Comparison of ENCODE assay signal across 17 cellular contexts in genomic region chr6:165925474-165926156, GRCh38.
DNase-seq lines count a peak whose midpoint lies in the region; ATAC-seq and TF ChIP-seq lines count a peak whose summit lies in the region.
"Had no signal": no experiment of that assay in that cellular context is flagged by ENCODE, and none has a peak within 500 bp of the region (broad histone marks: within the 10 kb centered on the region; RNA-seq: fewer than 3 reads in every experiment).

No MANE protein-coding gene starts in this region.

- H3K4me3 Mint-ChIP-seq in activated T-cell treated with anti-CD3 and anti-CD28 coated beads, Interleukin-2, amount 50 U/mL, for 4 hours = no peak overlapping the region
- H3K4me3 Mint-ChIP-seq: CD8-positive, alpha-beta memory T cell had no signal

- no peaks in the 10 kb centered on the region for H3K36me3 Mint-ChIP-seq in activated T-cell treated with anti-CD3 and anti-CD28 coated beads, Interleukin-2, amount 50 U/mL, for 4 hours (ENCODE audit: insufficient read depth)
- H3K36me3 Mint-ChIP-seq: CD8-positive, alpha-beta memory T cell had no signal

- H3K27ac ChIP-seq in ACC112 (ENCODE audit: low read depth, low read length) = peak overlapping the region; percentile 50; the same call in 1 of the 2 replicates
- H3K27ac ChIP-seq: 22Rv1, BLaER1, GM23248, HL-60 had no signal

- H3K27me3 ChIP-seq in ACC112 (ENCODE audit: insufficient read depth, low read length) = no peaks in the 10 kb centered on the region
- H3K27me3 ChIP-seq: BLaER1 had no signal

- no peaks in the 10 kb centered on the region for H3K36me3 ChIP-seq in ACC112 (ENCODE audit: insufficient read depth, low read length)
- H3K36me3 ChIP-seq: BLaER1 had no signal

- no peak for ATAC-seq in activated T-cell treated with anti-CD3 and anti-CD28 coated beads, Interleukin-2, amount 50 U/mL, for 4 hours
- no peak for ATAC-seq in GM21381 (IDR thresholded peaks at IDR 0.05; ENCODE audit: unreplicated experiment)
- ATAC-seq: GM12878, HCT116 had no signal

- no peaks in the 10 kb centered on the region for H3K79me2 ChIP-seq in ACC112 (ENCODE audit: control insufficient read depth, insufficient read depth, low read length, unreplicated experiment)

- peaks cover 24% of the 10 kb centered on the region for H3K4me1 ChIP-seq in ACC112 (ENCODE audit: control insufficient read depth, insufficient read depth, low read length, unreplicated experiment)
- H3K4me1 ChIP-seq: BLaER1 had no signal

- H2AFZ ChIP-seq in ACC112 (ENCODE audit: low read length, unreplicated experiment) = no peak overlapping the region
- H2AFZ ChIP-seq: GM23248 had no signal

- peaks cover 10% of the 10 kb centered on the region for H3K27me3 Mint-ChIP-seq in activated T-cell treated with anti-CD3 and anti-CD28 coated beads, Interleukin-2, amount 50 U/mL, for 4 hours (ENCODE audit: low read depth)

- no peak overlapping the region for H3K4me3 ChIP-seq in ACC112 (ENCODE audit: low read depth, low read length)
- H3K4me3 ChIP-seq in LNCaP clone FGC (ENCODE audit: low read depth, low read length) = no peak overlapping the region
- no peak overlapping the region for H3K4me3 ChIP-seq in choroid plexus epithelial cell (ENCODE audit: low read depth, low read length)
- H3K4me3 ChIP-seq: BLaER1, GM12878, GM23248 had no signal

- no peak for TF ChIP-seq CTCF in LNCaP clone FGC (IDR thresholded peaks at IDR 0.05; ENCODE audit: control insufficient read depth, extremely low read depth, insufficient read depth)
- TF ChIP-seq CTCF in choroid plexus epithelial cell (conservative IDR thresholded peaks at IDR 0.05; ENCODE audit: low read depth, low read length) = no peak

- no peaks in the 10 kb centered on the region for H3K9me3 Mint-ChIP-seq in activated T-cell treated with anti-CD3 and anti-CD28 coated beads, Interleukin-2, amount 50 U/mL, for 4 hours

- no peaks in the 10 kb centered on the region for H3K4me1 Mint-ChIP-seq in activated T-cell treated with anti-CD3 and anti-CD28 coated beads, Interleukin-2, amount 50 U/mL, for 4 hours (ENCODE audit: low read depth)
- H3K4me1 Mint-ChIP-seq: CD8-positive, alpha-beta memory T cell had no signal

- peak; percentile 52 for DNase-seq in LNCaP clone FGC (ENCODE audit: low read depth)
- DNase-seq in choroid plexus epithelial cell (ENCODE audit: low read depth) = peak; percentile 19
- peak; percentile 66 for DNase-seq in iris pigment epithelial cell (ENCODE audit: low read depth)
- DNase-seq in activated T-cell treated with anti-CD3 and anti-CD28 coated beads, Interleukin-2, amount 50 U/mL, for 4 hours = no peak
- no peak for DNase-seq in GM03348 (ENCODE audit: low spot score)
- DNase-seq in activated CD4-positive, alpha-beta T cell treated with anti-CD3 and anti-CD28 coated beads, Interleukin-2, amount 50 U/mL, for 48 hours = no peak
- DNase-seq: AML-193; CD8-positive, alpha-beta memory T cell; DMS53; GM23248 had no signal

Comparison
In these comparisons a context has a peak if more than half of its experiments do, and no peak if none do; other contexts are left out.
1. DNase-seq: peak in LNCaP clone FGC (single experiment), choroid plexus epithelial cell (single experiment) and iris pigment epithelial cell (single experiment); none in activated T-cell treated with anti-CD3 and anti-CD28 coated beads, Interleukin-2, amount 50 U/mL, for 4 hours (single experiment), GM03348 (single experiment) and activated CD4-positive, alpha-beta T cell treated with anti-CD3 and anti-CD28 coated beads, Interleukin-2, amount 50 U/mL, for 48 hours (0 of 2).